Comparison of ENCODE assay signal across 17 cellular contexts in the genomic region with DNA sequence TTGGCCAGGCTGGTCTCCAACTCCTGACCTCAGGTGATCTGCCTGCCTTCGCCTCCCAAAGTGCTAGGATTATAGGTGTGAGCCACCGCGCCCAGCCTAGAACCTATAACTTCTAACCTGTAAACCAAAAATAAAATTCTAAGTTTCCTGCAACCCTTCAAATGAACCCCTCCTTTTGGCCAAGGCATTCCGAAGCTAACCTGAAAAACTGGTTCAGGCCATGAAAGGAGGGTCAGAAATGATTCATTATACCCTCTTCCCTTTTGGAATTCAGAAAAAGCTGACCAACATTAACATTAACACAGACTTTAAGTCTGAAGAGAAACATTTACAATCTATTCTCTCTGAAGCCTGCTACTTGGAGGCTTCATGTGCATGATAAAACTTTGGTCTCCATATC.
DNase-seq lines count a peak whose midpoint lies in the region; ATAC-seq, FAIRE-seq and TF ChIP-seq lines count a peak whose summit lies in the region.
"Had no signal": no experiment of that assay in that cellular context is flagged by ENCODE, and none has a peak within 500 bp of the region (broad histone marks: within the 10 kb centered on the region; RNA-seq: fewer than 3 reads in every experiment).

No MANE protein-coding gene starts in this region.

- in situ Hi-C loops in KBM-7 (cut with MboI; ENCODE audit: low pct_unique_long_range_greater_than_20kb, low sequenced_read_pairs) = no loop called here

- DNase-seq in HT-29 (ENCODE audit: low spot score) (peak; percentile 28), bronchial epithelial cell (ENCODE audit: low read depth) (peak; percentile 65), kidney (peak; percentile 32), KBM-7 (no peak), NCI-H69 (lab: John Stamatoyannopoulos, UW) (no peak), SIG-M5 (lab: John Stamatoyannopoulos, UW) (no peak)
- DNase-seq: DMS 273 treated with DMSO at 0.1 percent for 48 hours, GF-D8, Karpas-422, NCI-H1436, NCI-H1930, NCI-H226, NCI-H524 had no signal

- H3K9me3 ChIP-seq in kidney (ENCODE audit: control insufficient read depth in 1 of 2, low read length in 2 of 2) = no peaks in the 10 kb centered on the region
- H3K9me3 ChIP-seq: SJSA1 had no signal

- ATAC-seq in GM19328 (IDR thresholded peaks at IDR 0.05; ENCODE audit: unreplicated experiment) = no peak
- ATAC-seq: GM12878 had no signal

- H3K27me3 ChIP-seq in bronchial epithelial cell (ENCODE audit: control insufficient read depth, insufficient read depth, low read length) = no peaks in the 10 kb centered on the region
- H3K27me3 ChIP-seq: SJSA1 had no signal

- TF ChIP-seq CTCF in bronchial epithelial cell (IDR thresholded peaks at IDR 0.05; ENCODE audit: insufficient read depth, low read length, severe bottlenecking) (no peak), kidney (IDR thresholded peaks at IDR 0.05; ENCODE audit: borderline replicate concordance, extremely low read depth, insufficient read depth) (no peak)

- intact Hi-C loops in kidney (cut with DNase I) = no loop called here

- no peak overlapping the region for H3K4me3 ChIP-seq in bronchial epithelial cell (ENCODE audit: low read depth, low read length)
- H3K4me3 ChIP-seq in kidney (ENCODE audit: low read length in 2 of 2) = no peak overlapping the region
- H3K4me3 ChIP-seq: GM12878, SJSA1 had no signal

- H3K4me1 ChIP-seq in kidney (ENCODE audit: control insufficient read depth in 1 of 2, insufficient read depth in 1 of 2, low read depth in 1 of 2, low read length in 2 of 2) = no peaks in the 10 kb centered on the region
- H3K4me1 ChIP-seq: SJSA1 had no signal

- no peak overlapping the region for H3K27ac ChIP-seq in kidney (ENCODE audit: low read depth in 2 of 2, low read length in 2 of 2)
- H3K27ac ChIP-seq: SJSA1 had no signal

- H3K9ac ChIP-seq in kidney (ENCODE audit: low read length in 2 of 2) = no peak overlapping the region

- FAIRE-seq in bronchial epithelial cell (lab: Jason Lieb, UNC) (no peak), kidney (lab: Jason Lieb, UNC) (no peak)
- FAIRE-seq: GM12878, H54 had no signal

- H3K36me3 ChIP-seq in bronchial epithelial cell (ENCODE audit: control insufficient read depth, insufficient read depth, low read length) (no peaks in the 10 kb centered on the region), kidney (ENCODE audit: control insufficient read depth in 1 of 2, insufficient read depth in 2 of 2, low read length in 2 of 2) (no peaks in the 10 kb centered on the region)
- H3K36me3 ChIP-seq: SJSA1 had no signal

Comparison
In these comparisons a context has a peak if more than half of its experiments do, and no peak if none do; other contexts are left out.
1. DNase-seq: peak in HT-29 (single experiment), bronchial epithelial cell (single experiment) and kidney (single experiment); none in KBM-7 (single experiment), NCI-H69 (single experiment) and SIG-M5 (single experiment).